ENCODE assay signal across 9 cellular contexts in the genomic region with DNA sequence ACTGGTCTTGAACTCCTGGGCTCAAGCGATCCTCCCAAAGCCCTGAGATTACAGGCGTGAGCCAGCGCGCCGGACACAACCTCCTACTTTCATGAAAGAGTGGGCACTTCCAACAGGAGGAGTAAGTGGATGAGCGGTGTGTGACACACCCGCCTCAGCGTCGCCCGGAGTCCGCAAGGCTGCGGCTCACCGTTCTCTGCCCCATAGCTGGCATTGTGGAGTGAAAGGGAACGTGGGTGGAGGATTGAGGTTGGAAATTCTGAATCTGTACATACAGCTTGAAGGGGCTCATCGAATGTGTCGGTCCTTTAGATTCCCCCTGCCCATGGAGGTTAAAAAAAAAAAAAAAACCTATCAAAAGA. TPM values are rescaled to one million over a fixed set of nuclear protein-coding genes. Genes with fewer than 3 reads are reported as not detected.
DNase-seq lines count a peak whose midpoint lies in the region; ATAC-seq and TF ChIP-seq lines count a peak whose summit lies in the region.
"Had no signal": no experiment of that assay in that cellular context is flagged by ENCODE, and none has a peak within 500 bp of the region (broad histone marks: within the 10 kb centered on the region; RNA-seq: fewer than 3 reads in every experiment).

No MANE protein-coding gene starts in this region.

- peak overlapping the region; percentile 89 for H2AFZ ChIP-seq in smooth muscle cell (ENCODE audit: low read depth)

- peaks cover 20% of the 10 kb centered on the region for H3K4me1 Mint-ChIP-seq in activated naive CD8-positive, alpha-beta T cell treated with anti-CD3 and anti-CD28 coated beads, Interleukin-2, amount 10 ng/mL, durations not matched to agents 7 days and 5 days

- 13% methylated on average over 16 of the region's 16 CpGs for WGBS in smooth muscle cell (ENCODE audit: low lambda C conversion rate)

- H3K36me3 ChIP-seq in smooth muscle cell (ENCODE audit: low read depth) = no peaks in the 10 kb centered on the region

- peak overlapping the region; percentile 74 for H3K27ac ChIP-seq in smooth muscle cell (ENCODE audit: low read depth)

- H3F3A ChIP-seq in smooth muscle cell (ENCODE audit: low read depth) = peaks cover 24% of the 10 kb centered on the region

- POLR2A ChIA-PET in activated naive CD8-positive, alpha-beta T cell treated with anti-CD3 and anti-CD28 coated beads, Interleukin-2, amount 10 ng/mL, durations not matched to agents 7 days and 5 days (lab: Charles Lee) = interaction anchor here (0.7 to 1.4 kb wide), 7 partner anchors 11 to 149 kb away, joined by 3 to 7 read pairs (median 3); no protein-coding TSS in a partner anchor

- H3K36me3 Mint-ChIP-seq in activated naive CD8-positive, alpha-beta T cell treated with anti-CD3 and anti-CD28 coated beads, Interleukin-2, amount 10 ng/mL, durations not matched to agents 7 days and 5 days = no peaks in the 10 kb centered on the region

- peak overlapping the region; percentile 93 for H3K4me2 ChIP-seq in smooth muscle cell

- no peaks in the 10 kb centered on the region for H3K79me2 ChIP-seq in smooth muscle cell (ENCODE audit: low read depth)

- H3K4me1 ChIP-seq in smooth muscle cell (ENCODE audit: low read depth) = peaks cover 44% of the 10 kb centered on the region

- H3K4me3 Mint-ChIP-seq in activated naive CD8-positive, alpha-beta T cell treated with anti-CD3 and anti-CD28 coated beads, Interleukin-2, amount 10 ng/mL, durations not matched to agents 7 days and 5 days = peak overlapping the region; percentile 84

- H3K27me3 Mint-ChIP-seq in activated naive CD8-positive, alpha-beta T cell treated with anti-CD3 and anti-CD28 coated beads, Interleukin-2, amount 10 ng/mL, durations not matched to agents 7 days and 5 days = peaks cover 19% of the 10 kb centered on the region

- H4K20me1 ChIP-seq in smooth muscle cell (ENCODE audit: low read depth) = peaks cover 20% of the 10 kb centered on the region

- peak overlapping the region; percentile 50 for H3K9ac ChIP-seq in smooth muscle cell (ENCODE audit: low read depth)

- no peaks in the 10 kb centered on the region for H3K27me3 ChIP-seq in smooth muscle cell (ENCODE audit: low read depth)

- TF ChIP-seq CTCF in smooth muscle cell (IDR thresholded peaks at IDR 0.05; ENCODE audit: borderline replicate concordance, insufficient read depth, poor library complexity, severe bottlenecking) = no peak

- no peaks in the 10 kb centered on the region for H3K9me3 ChIP-seq in smooth muscle cell (replicated peaks; ENCODE audit: low read depth)

- no peaks in the 10 kb centered on the region for H3K9me3 Mint-ChIP-seq in activated naive CD8-positive, alpha-beta T cell treated with anti-CD3 and anti-CD28 coated beads, Interleukin-2, amount 10 ng/mL, durations not matched to agents 7 days and 5 days

- ATAC-seq in GM18498 (IDR thresholded peaks at IDR 0.05; ENCODE audit: unreplicated experiment) (peak; percentile 25), HG02588 (IDR thresholded peaks at IDR 0.05; ENCODE audit: unreplicated experiment) (peak; percentile 30)
- peak; percentile 24 for ATAC-seq in activated naive CD8-positive, alpha-beta T cell treated with anti-CD3 and anti-CD28 coated beads, Interleukin-2, amount 10 ng/mL, durations not matched to agents 7 days and 5 days (ENCODE audit: low read depth)

- H3K4me3 ChIP-seq in smooth muscle cell = peak overlapping the region; percentile 72

- DNase-seq in NCI-H69 (lab: John Stamatoyannopoulos, UW) (peak; percentile 56), iPS-NIHi11 (ENCODE audit: low spot score) (peak; percentile 54), smooth muscle cell (lab: John Stamatoyannopoulos, UW; ENCODE audit: unreplicated experiment) (no peak), hepatic stellate cell (ENCODE audit: low spot score) (no peak), epidermal melanocyte (ENCODE audit: insufficient read length, low spot score) (no peak)
- peak; percentile 36 for DNase-seq in activated naive CD8-positive, alpha-beta T cell treated with anti-CD3 and anti-CD28 coated beads, Interleukin-2, amount 10 ng/mL, durations not matched to agents 7 days and 5 days

- peak overlapping the region; percentile 18 for H3K27ac Mint-ChIP-seq in activated naive CD8-positive, alpha-beta T cell treated with anti-CD3 and anti-CD28 coated beads, Interleukin-2, amount 10 ng/mL, durations not matched to agents 7 days and 5 days

RNA-seq across cellular contexts. Expression of gene PRXL2A, which starts 0.5 kb away (rescaled TPM):
- 10 to 100 TPM; 13.6 to 14.0 TPM for total RNA-seq in activated naive CD8-positive, alpha-beta T cell treated with anti-CD3 and anti-CD28 coated beads, Interleukin-2, amount 10 ng/mL, durations not matched to agents 7 days and 5 days
- 28.8 and 43.6 TPM in 2 replicates for total RNA-seq in smooth muscle cell
- 80.0 and 82.0 TPM in 2 replicates for polyA plus RNA-seq in smooth muscle cell

RNA-seq across cellular contexts. Expression of gene TSPAN14, which starts 46.3 kb away (rescaled TPM):
- total RNA-seq in activated naive CD8-positive, alpha-beta T cell treated with anti-CD3 and anti-CD28 coated beads, Interleukin-2, amount 10 ng/mL, durations not matched to agents 7 days and 5 days = 100 to 1,000 TPM in 1 of 2 experiments, 10 to 100 TPM in 1; 98.8 to 112 TPM
- 39.8 and 42.7 TPM in 2 replicates for total RNA-seq in smooth muscle cell
- polyA plus RNA-seq in smooth muscle cell = 46.3 and 82.5 TPM in 2 replicates

RNA-seq across cellular contexts. Expression of gene DYDC2, which starts 51.2 kb away (rescaled TPM):
- total RNA-seq in activated naive CD8-positive, alpha-beta T cell treated with anti-CD3 and anti-CD28 coated beads, Interleukin-2, amount 10 ng/mL, durations not matched to agents 7 days and 5 days = not detected
- not detected in 2 replicates for total RNA-seq in smooth muscle cell
- polyA plus RNA-seq in smooth muscle cell = not detected in 2 replicates
- total RNA-seq: activated CD8-positive, alpha-beta memory T cell treated with anti-CD3 and anti-CD28 coated beads for 36 hours had no signal

RNA-seq across cellular contexts. Expression of gene DYDC1, which starts 51.3 kb away (rescaled TPM):
- total RNA-seq in activated naive CD8-positive, alpha-beta T cell treated with anti-CD3 and anti-CD28 coated beads, Interleukin-2, amount 10 ng/mL, durations not matched to agents 7 days and 5 days = not detected
- not detected in 2 replicates for total RNA-seq in smooth muscle cell
- polyA plus RNA-seq in smooth muscle cell = not detected in 2 replicates
- total RNA-seq: activated CD8-positive, alpha-beta memory T cell treated with anti-CD3 and anti-CD28 coated beads for 36 hours had no signal

Comparison
In these comparisons a context has a peak if more than half of its experiments do, and no peak if none do; other contexts are left out.
1. DNase-seq: peak in NCI-H69 (single experiment), activated naive CD8-positive, alpha-beta T cell treated with anti-CD3 and anti-CD28 coated beads, Interleukin-2, amount 10 ng/mL, durations not matched to agents 7 days and 5 days (single experiment) and iPS-NIHi11 (single experiment); none in smooth muscle cell (single experiment), hepatic stellate cell (single experiment) and epidermal melanocyte (single experiment).
2. Peak in every context shown above with its lines, with median percentiles within 50 percentile points of each other: ATAC-seq.